In genomic region chr12:76031081-76031413, GRCh38 we compare ENCODE assay signal across 1 cellular context.
TF ChIP-seq lines count a peak whose summit lies in the region.

No MANE protein-coding gene starts in this region.

TF ChIP-seq in GM12878, 131 proteins besides CTCF, POLR2A, EP300 and RAD21 (continued from another document):
- TF ChIP-seq CUX1 (IDR thresholded peaks at IDR 0.05; ENCODE audit: insufficient replicate concordance, low read depth, low read length) (no peak), JUNB (IDR thresholded peaks at IDR 0.05) (no peak)
